Comparison of ENCODE assay signal across 8 cellular contexts in genomic region chr14:68365228-68365627, GRCh38.
A peak's percentile ranks its signal among the peaks of the same experiment; 100 is the strongest.
DNase-seq lines count a peak whose midpoint lies in the region; ATAC-seq and TF ChIP-seq lines count a peak whose summit lies in the region.
"Had no signal": no experiment of that assay in that cellular context is flagged by ENCODE, and none has a peak within 500 bp of the region (broad histone marks: within the 10 kb centered on the region; RNA-seq: fewer than 3 reads in every experiment).

No MANE protein-coding gene starts in this region.

- H3K79me1 ChIP-seq in IMR-90 (ENCODE audit: low read depth in 1 of 2, low read length in 2 of 2) = peaks cover 0 to 4% of the 10 kb centered on the region in 2 experiments; a peak in 1 of 4 replicates

- H3K27ac ChIP-seq in IMR-90 (ENCODE audit: insufficient read depth, low read length) (no peak overlapping the region), body of pancreas (peak overlapping the region in 3 of 4 donors; percentile 44 to 70 (median 52)), thyroid gland (peak overlapping the region; percentile 11 to 77 (median 67)), ovary (peak overlapping the region in 1 of 2 donors; percentile 50)

- H4K8ac ChIP-seq in IMR-90 (ENCODE audit: low read depth in 2 of 2, low read length in 2 of 2) = peak overlapping the region; percentile 51 to 81

- H4K5ac ChIP-seq in IMR-90 (ENCODE audit: low read depth, low read length) = peak overlapping the region; percentile 56

- peak overlapping the region; percentile 84 for H3K27ac Mint-ChIP-seq in memory B cell
- no peak overlapping the region for H3K27ac Mint-ChIP-seq in WTC11

- peak overlapping the region; percentile 48 for H2BK120ac ChIP-seq in IMR-90 (ENCODE audit: low read depth, low read length)

- no peak overlapping the region for H3K56ac ChIP-seq in IMR-90 (ENCODE audit: extremely low read depth, insufficient read depth, low read length)

- TF ChIP-seq CTCF in IMR-90 (conservative IDR thresholded peaks at IDR 0.05; ENCODE audit: low read depth, low read length) (no peak), body of pancreas (IDR thresholded peaks at IDR 0.05) (no peak), thyroid gland (IDR thresholded peaks at IDR 0.05) (no peak), ovary (IDR thresholded peaks at IDR 0.05) (no peak), WTC11 (IDR thresholded peaks at IDR 0.05) (no peak)

- H3K9ac ChIP-seq in IMR-90 (ENCODE audit: low read depth, low read length) = no peak overlapping the region

- dilution Hi-C loops in IMR-90 (cut with HindIII; ENCODE audit: low sequenced_read_pairs, unreplicated experiment) = no loop called here

- no peaks in the 10 kb centered on the region for H3K27me3 ChIP-seq in IMR-90 (ENCODE audit: control insufficient read depth, insufficient read depth, low read length)
- no peaks in the 10 kb centered on the region for H3K27me3 ChIP-seq in body of pancreas
- no peaks in the 10 kb centered on the region for H3K27me3 ChIP-seq in thyroid gland
- H3K27me3 ChIP-seq in ovary = no peaks in the 10 kb centered on the region

- peaks cover 10% of the 10 kb centered on the region for H3K9me1 ChIP-seq in IMR-90 (ENCODE audit: insufficient read depth, low read length)

- H3K18ac ChIP-seq in IMR-90 (ENCODE audit: low read depth, low read length) = peak overlapping the region; percentile 59

- H4K91ac ChIP-seq in IMR-90 (ENCODE audit: insufficient read depth, low read depth, low read length) = peak overlapping the region; percentile 56; the same call in 1 of the 2 replicates

- H3K4ac ChIP-seq in IMR-90 (ENCODE audit: low read depth, low read length) = peak overlapping the region; percentile 88; the same call in 1 of the 2 replicates

- CTCF ChIA-PET in IMR-90 (lab: Yijun Ruan, JAX) (interaction anchor here (1.6 kb wide), 1 partner anchor 11 kb away, joined by 4 read pairs; no protein-coding TSS in a partner anchor), WTC11 (lab: Charles Lee) (interaction anchor here (2.9 kb wide), 1 partner anchor 67 kb away, joined by 15 read pairs; no protein-coding TSS in a partner anchor)

- peaks cover 58% of the 10 kb centered on the region for H3K4me1 Mint-ChIP-seq in memory B cell
- peaks cover 31% of the 10 kb centered on the region for H3K4me1 Mint-ChIP-seq in WTC11

- DNase-seq in IMR-90 (peak; percentile 82), body of pancreas (no peak), memory B cell (ENCODE audit: low spot score in 2 of 2) (no peak), thyroid gland (no peak), ovary (no peak), Ammon's horn (ENCODE audit: low spot score) (no peak), WTC11 (ENCODE audit: low spot score) (no peak)
- DNase-seq: activated effector memory CD4-positive, alpha-beta T cell treated with Interleukin-2 at 50 U/mL for 16 hours had no signal

- H3K36me3 Mint-ChIP-seq in memory B cell (no peaks in the 10 kb centered on the region), WTC11 (no peaks in the 10 kb centered on the region)

- no CpG with 5 or more reads among the region's 3 CpGs for WGBS in IMR-90 (ENCODE audit: extremely low coverage in 2 of 2, insufficient read length in 1 of 2), 2 experiments
- WGBS in body of pancreas, 2 donors = 85 to 87% methylated on average over 3 of the region's 3 CpGs
- WGBS in thyroid gland, 2 donors = 90 to 93% methylated on average over 3 of the region's 3 CpGs
- 82 to 86% (median 85%) methylated on average over 3 of the region's 3 CpGs for WGBS in ovary, 3 donors

- peak overlapping the region; percentile 11 for H2BK5ac ChIP-seq in IMR-90 (ENCODE audit: low read depth, low read length, poor library complexity, severe bottlenecking)

- intact Hi-C loops in IMR-90 (cut with micrococcal nuclease) = no loop called here
- intact Hi-C loops in body of pancreas (cut with DNase I) = no loop called here
- intact Hi-C loops in thyroid gland (cut with DNase I) = no loop called here
- intact Hi-C loops in ovary (cut with DNase I) = no loop called here

- H3K9me3 ChIP-seq in IMR-90 (ENCODE audit: control insufficient read depth, insufficient read depth, low read length) (no peaks in the 10 kb centered on the region), body of pancreas (no peaks in the 10 kb centered on the region), thyroid gland (no peaks in the 10 kb centered on the region), ovary (no peaks in the 10 kb centered on the region)

- TF ChIP-seq EP300 in ovary (IDR thresholded peaks at IDR 0.05) = no peak

- H3K9me3 Mint-ChIP-seq in memory B cell (no peaks in the 10 kb centered on the region), WTC11 (no peaks in the 10 kb centered on the region)

- no peak overlapping the region for H3K4me2 ChIP-seq in IMR-90 (ENCODE audit: low read depth, low read length)

- H3K27me3 Mint-ChIP-seq in memory B cell (no peaks in the 10 kb centered on the region), WTC11 (ENCODE audit: low read depth) (peaks cover 5% of the 10 kb centered on the region; the same call in 1 of the 2 replicates)

- H4K20me1 ChIP-seq in IMR-90 (ENCODE audit: insufficient read depth, low read length) = no peaks in the 10 kb centered on the region

- H3K23ac ChIP-seq in IMR-90 (ENCODE audit: low read depth, low read length) = peak overlapping the region; percentile 14; the same call in 1 of the 2 replicates

- ATAC-seq in IMR-90 (ENCODE audit: low read depth) (peak; percentile 75), body of pancreas (no peak), memory B cell (ENCODE audit: low read depth) (no peak), WTC11 (no peak)

- H2AK5ac ChIP-seq in IMR-90 (ENCODE audit: low read depth, low read length) = peak overlapping the region; percentile 91; the same call in 1 of the 2 replicates

- H3K4me3 ChIP-seq in IMR-90 (ENCODE audit: insufficient read depth, low read depth, low read length) = no peak overlapping the region
- no peak overlapping the region for H3K4me3 ChIP-seq in body of pancreas
- no peak overlapping the region for H3K4me3 ChIP-seq in thyroid gland (replicated peaks in 1 of 3)
- H3K4me3 ChIP-seq in ovary = no peak overlapping the region

- H3K4me1 ChIP-seq in IMR-90 (ENCODE audit: control insufficient read depth, insufficient read depth, low read length) = peaks cover 9% of the 10 kb centered on the region
- peaks cover 28% of the 10 kb centered on the region for H3K4me1 ChIP-seq in body of pancreas
- peaks cover 31 to 37% of the 10 kb centered on the region in 2 donors for H3K4me1 ChIP-seq in thyroid gland
- H3K4me1 ChIP-seq in ovary (ENCODE audit: insufficient read depth) = peaks cover 13% of the 10 kb centered on the region

- BruUV-seq in IMR-90 (replicated peaks; lab: Mats Ljungman, UMichigan) = no TSS peak

- POLR2A ChIA-PET in IMR-90 (lab: Charles Lee; ENCODE audit: unreplicated experiment) = no interaction called here
- POLR2A ChIA-PET in WTC11 (lab: Charles Lee) = no interaction called here

- H2BK15ac ChIP-seq in IMR-90 (ENCODE audit: low read depth, low read length) = peak overlapping the region; percentile 29; the same call in 2 of the 3 replicates

- no peaks in the 10 kb centered on the region for H3K36me3 ChIP-seq in IMR-90 (ENCODE audit: control insufficient read depth, insufficient read depth, low read length)
- H3K36me3 ChIP-seq in body of pancreas (replicated peaks in 1 of 2; ENCODE audit: insufficient read depth in 1 of 2, low read depth in 2 of 2) = no peaks in the 10 kb centered on the region
- no peaks in the 10 kb centered on the region for H3K36me3 ChIP-seq in thyroid gland
- H3K36me3 ChIP-seq in ovary = no peaks in the 10 kb centered on the region

- peak overlapping the region; percentile 49 for H2AFZ ChIP-seq in IMR-90 (replicated peaks; ENCODE audit: low read length, poor library complexity)

- no peak; the same call in 1 of the 2 replicates for TF ChIP-seq RAD21 in IMR-90 (IDR thresholded peaks at IDR 0.05; ENCODE audit: low read length)

- H3K14ac ChIP-seq in IMR-90 (replicated peaks; ENCODE audit: low read depth, low read length) = peak overlapping the region; percentile 63

- H2BK20ac ChIP-seq in IMR-90 (ENCODE audit: low read depth, low read length) = peak overlapping the region; percentile 65

- in situ Hi-C loops in IMR-90 (cut with MboI; ENCODE audit: low sequenced_read_pairs) = no loop called here

- H3K4me3 Mint-ChIP-seq in memory B cell (no peak overlapping the region), WTC11 (no peak overlapping the region)

- TF ChIP-seq POLR2A in IMR-90 (IDR thresholded peaks at IDR 0.05; ENCODE audit: low read depth, low read length) (no peak), body of pancreas (IDR thresholded peaks at IDR 0.05) (no peak), thyroid gland (IDR thresholded peaks at IDR 0.05) (no peak), ovary (IDR thresholded peaks at IDR 0.05) (no peak)

- no peak overlapping the region for H2AK9ac ChIP-seq in IMR-90 (replicated peaks; ENCODE audit: low read depth, low read length, poor library complexity)

TF ChIP-seq in IMR-90, 13 proteins besides CTCF, POLR2A, EP300 and RAD21:
- TF ChIP-seq RCOR1 (IDR thresholded peaks at IDR 0.05; ENCODE audit: insufficient replicate concordance, low read length) (peak; percentile 58), MXI1 (IDR thresholded peaks at IDR 0.05; ENCODE audit: borderline replicate concordance, low read depth, low read length) (no peak)

TF ChIP-seq in WTC11, 78 proteins besides CTCF, POLR2A, EP300 and RAD21:
- TF ChIP-seq USF1 (CRISPR knock-in tag; IDR thresholded peaks at IDR 0.05) = no peak
